ENCODE assay signal across 11 cellular contexts in genomic region chr3:5787863-5788488, GRCh38.
A peak's percentile ranks its signal among the peaks of the same experiment; 100 is the strongest.
DNase-seq lines count a peak whose midpoint lies in the region; ATAC-seq and TF ChIP-seq lines count a peak whose summit lies in the region.
"Had no signal": no experiment of that assay in that cellular context is flagged by ENCODE, and none has a peak within 500 bp of the region (broad histone marks: within the 10 kb centered on the region; RNA-seq: fewer than 3 reads in every experiment).

No MANE protein-coding gene starts in this region.

- H3K36me3 ChIP-seq in left lung = no peaks in the 10 kb centered on the region
- H3K36me3 ChIP-seq: cardiac muscle cell, lower lobe of right lung had no signal

- H3K4me1 ChIP-seq in left lung (no peaks in the 10 kb centered on the region), foreskin keratinocyte (no peaks in the 10 kb centered on the region)
- H3K4me1 ChIP-seq: Caco-2, lower lobe of right lung had no signal

- H3K4me3 ChIP-seq in NB4 (ENCODE audit: low read depth, low read length) (no peak overlapping the region), left lung (no peak overlapping the region)
- H3K4me3 ChIP-seq: cardiac muscle cell, lower lobe of right lung had no signal

- peak; percentile 62 for ATAC-seq in left lung
- ATAC-seq in HG03460 (IDR thresholded peaks at IDR 0.05; ENCODE audit: unreplicated experiment) = no peak
- no peak for ATAC-seq in foreskin keratinocyte
- no peak for ATAC-seq in HG03159 (IDR thresholded peaks at IDR 0.05; ENCODE audit: unreplicated experiment)

- H3K27ac ChIP-seq in left lung (no peak overlapping the region), foreskin keratinocyte (no peak overlapping the region)
- H3K27ac ChIP-seq: cardiac muscle cell, lower lobe of right lung had no signal

- DNase-seq in Ammon's horn (ENCODE audit: low spot score) (peak; percentile 87), NB4 (ENCODE audit: low read depth) (peak; percentile 4), anterior cingulate cortex (lab: John Stamatoyannopoulos, UW) (peak in 55 of 58 donors; percentile 5 to 87 (median 37)), left lung (peak in 1 of 2 donors; percentile 33), NCI-H1105 (lab: John Stamatoyannopoulos, UW) (no peak), foreskin keratinocyte (no peak)
- DNase-seq: lower lobe of right lung had no signal

- TF ChIP-seq CTCF in NB4 (IDR thresholded peaks at IDR 0.05; ENCODE audit: low read depth, low read length) (no peak), left lung (IDR thresholded peaks at IDR 0.05) (peak in 1 of 2 donors; percentile 14), foreskin keratinocyte (conservative IDR thresholded peaks at IDR 0.05) (no peak)

- intact Hi-C loops in left lung (cut with DNase I) = no loop called here

- H3K9me3 ChIP-seq in left lung = no peaks in the 10 kb centered on the region
- H3K9me3 ChIP-seq: Caco-2, lower lobe of right lung had no signal

- H3K27me3 ChIP-seq in left lung (no peaks in the 10 kb centered on the region), foreskin keratinocyte (no peaks in the 10 kb centered on the region)
- H3K27me3 ChIP-seq: cardiac muscle cell had no signal

- TF ChIP-seq POLR2A in NB4 (IDR thresholded peaks at IDR 0.05; ENCODE audit: extremely low read depth, insufficient read length) = no peak

Comparison
In these comparisons a context has a peak if more than half of its experiments do, and no peak if none do; other contexts are left out.
1. DNase-seq: peak in Ammon's horn (single experiment), NB4 (single experiment) and anterior cingulate cortex (55 of 58); none in NCI-H1105 (single experiment) and foreskin keratinocyte (0 of 2).